Comparison of ENCODE assay signal across 1 cellular context in the genomic region with DNA sequence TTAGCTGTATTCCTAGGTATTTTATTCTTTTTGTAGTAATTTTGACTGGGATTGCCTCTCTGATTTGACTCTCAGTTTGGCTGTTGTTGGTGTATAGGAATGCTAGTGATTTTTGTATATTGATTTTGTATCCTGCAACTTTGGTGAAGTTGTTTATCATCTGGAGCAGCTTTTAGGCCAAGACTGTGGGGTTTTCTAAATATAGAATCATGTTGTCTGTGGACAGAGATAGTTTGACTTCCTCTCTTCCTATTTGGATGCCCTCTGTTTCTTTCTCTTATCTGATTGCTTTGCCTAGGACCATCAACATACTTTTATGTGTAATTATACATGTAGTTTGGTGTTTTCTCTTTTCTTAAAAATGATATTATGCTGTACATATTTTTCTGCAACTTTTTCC.
TF ChIP-seq lines count a peak whose summit lies in the region.

No MANE protein-coding gene starts in this region.

TF ChIP-seq in K562, 482 proteins besides CTCF, POLR2A, EP300 and RAD21 (continued from another document and continues in another):
- TF ChIP-seq, protein P1, sequence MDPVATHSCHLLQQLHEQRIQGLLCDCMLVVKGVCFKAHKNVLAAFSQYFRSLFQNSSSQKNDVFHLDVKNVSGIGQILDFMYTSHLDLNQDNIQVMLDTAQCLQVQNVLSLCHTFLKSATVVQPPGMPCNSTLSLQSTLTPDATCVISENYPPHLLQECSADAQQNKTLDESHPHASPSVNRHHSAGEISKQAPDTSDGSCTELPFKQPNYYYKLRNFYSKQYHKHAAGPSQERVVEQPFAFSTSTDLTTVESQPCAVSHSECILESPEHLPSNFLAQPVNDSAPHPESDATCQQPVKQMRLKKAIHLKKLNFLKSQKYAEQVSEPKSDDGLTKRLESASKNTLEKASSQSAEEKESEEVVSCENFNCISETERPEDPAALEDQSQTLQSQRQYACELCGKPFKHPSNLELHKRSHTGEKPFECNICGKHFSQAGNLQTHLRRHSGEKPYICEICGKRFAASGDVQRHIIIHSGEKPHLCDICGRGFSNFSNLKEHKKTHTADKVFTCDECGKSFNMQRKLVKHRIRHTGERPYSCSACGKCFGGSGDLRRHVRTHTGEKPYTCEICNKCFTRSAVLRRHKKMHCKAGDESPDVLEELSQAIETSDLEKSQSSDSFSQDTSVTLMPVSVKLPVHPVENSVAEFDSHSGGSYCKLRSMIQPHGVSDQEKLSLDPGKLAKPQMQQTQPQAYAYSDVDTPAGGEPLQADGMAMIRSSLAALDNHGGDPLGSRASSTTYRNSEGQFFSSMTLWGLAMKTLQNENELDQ (CRISPR knock-in tag; IDR thresholded peaks at IDR 0.05; ENCODE audit: borderline replicate concordance) = no peak
- TF ChIP-seq MCM5 (IDR thresholded peaks at IDR 0.05; ENCODE audit: low read depth) (no peak), RBFOX2 (IDR thresholded peaks at IDR 0.05; ENCODE audit: low read depth, low read length) (no peak), MAFK (IDR thresholded peaks at IDR 0.05; ENCODE audit: low read length) (no peak), ZNF133 (CRISPR knock-in tag; IDR thresholded peaks at IDR 0.05) (no peak), ZNF316 (IDR thresholded peaks at IDR 0.05) (no peak), LEF1 (IDR thresholded peaks at IDR 0.05) (peak; percentile 47; the same call in 1 of the 2 replicates), MEIS2 (IDR thresholded peaks at IDR 0.05; ENCODE audit: partially characterized antibody) (no peak), SRSF7 (optimal IDR thresholded peaks at IDR 0.05; ENCODE audit: low read depth, low read length) (no peak), ZBTB17 (CRISPR knock-in tag; IDR thresholded peaks at IDR 0.05) (no peak), FOXA3 (CRISPR knock-in tag; conservative IDR thresholded peaks at IDR 0.05 in 1 of 2, IDR thresholded peaks at IDR 0.05 in 1 of 2) (peak in 1 of 2 experiments; percentile 32; a peak in 1 of 4 replicates), ZNF551 (CRISPR knock-in tag; IDR thresholded peaks at IDR 0.05) (no peak), CBFB (CRISPR knock-in tag; IDR thresholded peaks at IDR 0.05) (no peak), ZNF589 (CRISPR knock-in tag; IDR thresholded peaks at IDR 0.05; ENCODE audit: low read depth) (no peak), ZNF41 (CRISPR knock-in tag; conservative IDR thresholded peaks at IDR 0.05) (no peak), POLR2B (IDR thresholded peaks at IDR 0.05; ENCODE audit: low read depth, partially characterized antibody) (no peak), GTF2E2 (tag; IDR thresholded peaks at IDR 0.05) (no peak), SLC30A9 (CRISPR knock-in tag; IDR thresholded peaks at IDR 0.05) (no peak), ZSCAN32 (CRISPR knock-in tag; IDR thresholded peaks at IDR 0.05) (no peak), ZBED1 (IDR thresholded peaks at IDR 0.05) (no peak), SMAD3 (CRISPR knock-in tag; conservative IDR thresholded peaks at IDR 0.05) (no peak), ETV6 (IDR thresholded peaks at IDR 0.05; ENCODE audit: borderline replicate concordance in 1 of 2, low read depth in 2 of 2, low read length in 1 of 2) (no peak), ETV6 (CRISPR knock-in tag; IDR thresholded peaks at IDR 0.05; ENCODE audit: borderline replicate concordance) (no peak), ZNF184 (CRISPR knock-in tag; IDR thresholded peaks at IDR 0.05) (no peak), PHF8 (IDR thresholded peaks at IDR 0.05; ENCODE audit: borderline replicate concordance, low read length) (no peak), TCF7 (IDR thresholded peaks at IDR 0.05; ENCODE audit: borderline replicate concordance) (no peak), DPF2 (IDR thresholded peaks at IDR 0.05) (peak; percentile 85), ZBTB8A (IDR thresholded peaks at IDR 0.05; ENCODE audit: partially characterized antibody) (no peak), EHMT2 (IDR thresholded peaks at IDR 0.05) (0 out of 2 replicates have a peak, but pooled peaks have one; percentile 44), SIN3B (IDR thresholded peaks at IDR 0.05; ENCODE audit: low read depth) (no peak), MTF1 (CRISPR knock-in tag; IDR thresholded peaks at IDR 0.05; ENCODE audit: borderline replicate concordance) (no peak), NFYB (IDR thresholded peaks at IDR 0.05; ENCODE audit: extremely low read depth, insufficient read length) (no peak), FOXP1 (CRISPR knock-in tag; IDR thresholded peaks at IDR 0.05) (no peak), ZNF24 (IDR thresholded peaks at IDR 0.05) (no peak), EZH2 (IDR thresholded peaks at IDR 0.05; ENCODE audit: borderline replicate concordance, low read depth, low read length) (no peak), JUNB (CRISPR knock-in tag; conservative IDR thresholded peaks at IDR 0.05) (no peak), NCOR1 (IDR thresholded peaks at IDR 0.05) (peak; percentile 85), SETDB1 (IDR thresholded peaks at IDR 0.05; ENCODE audit: low read length) (no peak)
- TF ChIP-seq, protein P2, sequence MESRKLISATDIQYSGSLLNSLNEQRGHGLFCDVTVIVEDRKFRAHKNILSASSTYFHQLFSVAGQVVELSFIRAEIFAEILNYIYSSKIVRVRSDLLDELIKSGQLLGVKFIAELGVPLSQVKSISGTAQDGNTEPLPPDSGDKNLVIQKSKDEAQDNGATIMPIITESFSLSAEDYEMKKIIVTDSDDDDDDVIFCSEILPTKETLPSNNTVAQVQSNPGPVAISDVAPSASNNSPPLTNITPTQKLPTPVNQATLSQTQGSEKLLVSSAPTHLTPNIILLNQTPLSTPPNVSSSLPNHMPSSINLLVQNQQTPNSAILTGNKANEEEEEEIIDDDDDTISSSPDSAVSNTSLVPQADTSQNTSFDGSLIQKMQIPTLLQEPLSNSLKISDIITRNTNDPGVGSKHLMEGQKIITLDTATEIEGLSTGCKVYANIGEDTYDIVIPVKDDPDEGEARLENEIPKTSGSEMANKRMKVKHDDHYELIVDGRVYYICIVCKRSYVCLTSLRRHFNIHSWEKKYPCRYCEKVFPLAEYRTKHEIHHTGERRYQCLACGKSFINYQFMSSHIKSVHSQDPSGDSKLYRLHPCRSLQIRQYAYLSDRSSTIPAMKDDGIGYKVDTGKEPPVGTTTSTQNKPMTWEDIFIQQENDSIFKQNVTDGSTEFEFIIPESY (CRISPR knock-in tag; IDR thresholded peaks at IDR 0.05) = no peak
- TF ChIP-seq, protein P3, sequence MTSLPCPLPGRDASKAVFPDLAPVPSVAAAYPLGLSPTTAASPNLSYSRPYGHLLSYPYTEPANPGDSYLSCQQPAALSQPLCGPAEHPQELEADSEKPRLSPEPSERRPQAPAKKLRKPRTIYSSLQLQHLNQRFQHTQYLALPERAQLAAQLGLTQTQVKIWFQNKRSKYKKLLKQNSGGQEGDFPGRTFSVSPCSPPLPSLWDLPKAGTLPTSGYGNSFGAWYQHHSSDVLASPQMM (CRISPR knock-in tag; IDR thresholded peaks at IDR 0.05) = no peak
- TF ChIP-seq, protein P4, sequence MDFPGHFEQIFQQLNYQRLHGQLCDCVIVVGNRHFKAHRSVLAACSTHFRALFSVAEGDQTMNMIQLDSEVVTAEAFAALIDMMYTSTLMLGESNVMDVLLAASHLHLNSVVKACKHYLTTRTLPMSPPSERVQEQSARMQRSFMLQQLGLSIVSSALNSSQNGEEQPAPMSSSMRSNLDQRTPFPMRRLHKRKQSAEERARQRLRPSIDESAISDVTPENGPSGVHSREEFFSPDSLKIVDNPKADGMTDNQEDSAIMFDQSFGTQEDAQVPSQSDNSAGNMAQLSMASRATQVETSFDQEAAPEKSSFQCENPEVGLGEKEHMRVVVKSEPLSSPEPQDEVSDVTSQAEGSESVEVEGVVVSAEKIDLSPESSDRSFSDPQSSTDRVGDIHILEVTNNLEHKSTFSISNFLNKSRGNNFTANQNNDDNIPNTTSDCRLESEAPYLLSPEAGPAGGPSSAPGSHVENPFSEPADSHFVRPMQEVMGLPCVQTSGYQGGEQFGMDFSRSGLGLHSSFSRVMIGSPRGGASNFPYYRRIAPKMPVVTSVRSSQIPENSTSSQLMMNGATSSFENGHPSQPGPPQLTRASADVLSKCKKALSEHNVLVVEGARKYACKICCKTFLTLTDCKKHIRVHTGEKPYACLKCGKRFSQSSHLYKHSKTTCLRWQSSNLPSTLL (IDR thresholded peaks at IDR 0.05) = no peak
- TF ChIP-seq, protein P5, sequence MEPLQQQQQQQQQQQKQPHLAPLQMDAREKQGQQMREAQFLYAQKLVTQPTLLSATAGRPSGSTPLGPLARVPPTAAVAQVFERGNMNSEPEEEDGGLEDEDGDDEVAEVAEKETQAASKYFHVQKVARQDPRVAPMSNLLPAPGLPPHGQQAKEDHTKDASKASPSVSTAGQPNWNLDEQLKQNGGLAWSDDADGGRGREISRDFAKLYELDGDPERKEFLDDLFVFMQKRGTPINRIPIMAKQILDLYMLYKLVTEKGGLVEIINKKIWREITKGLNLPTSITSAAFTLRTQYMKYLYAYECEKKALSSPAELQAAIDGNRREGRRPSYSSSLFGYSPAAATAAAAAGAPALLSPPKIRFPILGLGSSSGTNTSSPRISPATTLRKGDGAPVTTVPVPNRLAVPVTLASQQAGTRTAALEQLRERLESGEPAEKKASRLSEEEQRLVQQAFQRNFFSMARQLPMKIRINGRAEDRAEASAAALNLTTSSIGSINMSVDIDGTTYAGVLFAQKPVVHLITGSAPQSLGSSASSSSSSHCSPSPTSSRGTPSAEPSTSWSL (CRISPR knock-in tag; IDR thresholded peaks at IDR 0.05; ENCODE audit: borderline replicate concordance) = no peak
- TF ChIP-seq, protein P6, sequence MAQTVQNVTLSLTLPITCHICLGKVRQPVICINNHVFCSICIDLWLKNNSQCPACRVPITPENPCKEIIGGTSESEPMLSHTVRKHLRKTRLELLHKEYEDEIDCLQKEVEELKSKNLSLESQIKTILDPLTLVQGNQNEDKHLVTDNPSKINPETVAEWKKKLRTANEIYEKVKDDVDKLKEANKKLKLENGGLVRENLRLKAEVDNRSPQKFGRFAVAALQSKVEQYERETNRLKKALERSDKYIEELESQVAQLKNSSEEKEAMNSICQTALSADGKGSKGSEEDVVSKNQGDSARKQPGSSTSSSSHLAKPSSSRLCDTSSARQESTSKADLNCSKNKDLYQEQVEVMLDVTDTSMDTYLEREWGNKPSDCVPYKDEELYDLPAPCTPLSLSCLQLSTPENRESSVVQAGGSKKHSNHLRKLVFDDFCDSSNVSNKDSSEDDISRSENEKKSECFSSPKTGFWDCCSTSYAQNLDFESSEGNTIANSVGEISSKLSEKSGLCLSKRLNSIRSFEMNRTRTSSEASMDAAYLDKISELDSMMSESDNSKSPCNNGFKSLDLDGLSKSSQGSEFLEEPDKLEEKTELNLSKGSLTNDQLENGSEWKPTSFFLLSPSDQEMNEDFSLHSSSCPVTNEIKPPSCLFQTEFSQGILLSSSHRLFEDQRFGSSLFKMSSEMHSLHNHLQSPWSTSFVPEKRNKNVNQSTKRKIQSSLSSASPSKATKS (CRISPR knock-in tag; IDR thresholded peaks at IDR 0.05) = no peak
- TF ChIP-seq, protein P7, sequence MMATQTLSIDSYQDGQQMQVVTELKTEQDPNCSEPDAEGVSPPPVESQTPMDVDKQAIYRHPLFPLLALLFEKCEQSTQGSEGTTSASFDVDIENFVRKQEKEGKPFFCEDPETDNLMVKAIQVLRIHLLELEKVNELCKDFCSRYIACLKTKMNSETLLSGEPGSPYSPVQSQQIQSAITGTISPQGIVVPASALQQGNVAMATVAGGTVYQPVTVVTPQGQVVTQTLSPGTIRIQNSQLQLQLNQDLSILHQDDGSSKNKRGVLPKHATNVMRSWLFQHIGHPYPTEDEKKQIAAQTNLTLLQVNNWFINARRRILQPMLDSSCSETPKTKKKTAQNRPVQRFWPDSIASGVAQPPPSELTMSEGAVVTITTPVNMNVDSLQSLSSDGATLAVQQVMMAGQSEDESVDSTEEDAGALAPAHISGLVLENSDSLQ (IDR thresholded peaks at IDR 0.05) = 0 out of 2 replicates have a peak, but pooled peaks have one; percentile 19
- TF ChIP-seq, protein P8, sequence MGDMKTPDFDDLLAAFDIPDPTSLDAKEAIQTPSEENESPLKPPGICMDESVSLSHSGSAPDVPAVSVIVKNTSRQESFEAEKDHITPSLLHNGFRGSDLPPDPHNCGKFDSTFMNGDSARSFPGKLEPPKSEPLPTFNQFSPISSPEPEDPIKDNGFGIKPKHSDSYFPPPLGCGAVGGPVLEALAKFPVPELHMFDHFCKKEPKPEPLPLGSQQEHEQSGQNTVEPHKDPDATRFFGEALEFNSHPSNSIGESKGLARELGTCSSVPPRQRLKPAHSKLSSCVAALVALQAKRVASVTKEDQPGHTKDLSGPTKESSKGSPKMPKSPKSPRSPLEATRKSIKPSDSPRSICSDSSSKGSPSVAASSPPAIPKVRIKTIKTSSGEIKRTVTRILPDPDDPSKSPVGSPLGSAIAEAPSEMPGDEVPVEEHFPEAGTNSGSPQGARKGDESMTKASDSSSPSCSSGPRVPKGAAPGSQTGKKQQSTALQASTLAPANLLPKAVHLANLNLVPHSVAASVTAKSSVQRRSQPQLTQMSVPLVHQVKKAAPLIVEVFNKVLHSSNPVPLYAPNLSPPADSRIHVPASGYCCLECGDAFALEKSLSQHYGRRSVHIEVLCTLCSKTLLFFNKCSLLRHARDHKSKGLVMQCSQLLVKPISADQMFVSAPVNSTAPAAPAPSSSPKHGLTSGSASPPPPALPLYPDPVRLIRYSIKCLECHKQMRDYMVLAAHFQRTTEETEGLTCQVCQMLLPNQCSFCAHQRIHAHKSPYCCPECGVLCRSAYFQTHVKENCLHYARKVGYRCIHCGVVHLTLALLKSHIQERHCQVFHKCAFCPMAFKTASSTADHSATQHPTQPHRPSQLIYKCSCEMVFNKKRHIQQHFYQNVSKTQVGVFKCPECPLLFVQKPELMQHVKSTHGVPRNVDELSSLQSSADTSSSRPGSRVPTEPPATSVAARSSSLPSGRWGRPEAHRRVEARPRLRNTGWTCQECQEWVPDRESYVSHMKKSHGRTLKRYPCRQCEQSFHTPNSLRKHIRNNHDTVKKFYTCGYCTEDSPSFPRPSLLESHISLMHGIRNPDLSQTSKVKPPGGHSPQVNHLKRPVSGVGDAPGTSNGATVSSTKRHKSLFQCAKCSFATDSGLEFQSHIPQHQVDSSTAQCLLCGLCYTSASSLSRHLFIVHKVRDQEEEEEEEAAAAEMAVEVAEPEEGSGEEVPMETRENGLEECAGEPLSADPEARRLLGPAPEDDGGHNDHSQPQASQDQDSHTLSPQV (IDR thresholded peaks at IDR 0.05) = 0 out of 2 replicates have a peak, but pooled peaks have one; percentile 23
- TF ChIP-seq, protein P9, sequence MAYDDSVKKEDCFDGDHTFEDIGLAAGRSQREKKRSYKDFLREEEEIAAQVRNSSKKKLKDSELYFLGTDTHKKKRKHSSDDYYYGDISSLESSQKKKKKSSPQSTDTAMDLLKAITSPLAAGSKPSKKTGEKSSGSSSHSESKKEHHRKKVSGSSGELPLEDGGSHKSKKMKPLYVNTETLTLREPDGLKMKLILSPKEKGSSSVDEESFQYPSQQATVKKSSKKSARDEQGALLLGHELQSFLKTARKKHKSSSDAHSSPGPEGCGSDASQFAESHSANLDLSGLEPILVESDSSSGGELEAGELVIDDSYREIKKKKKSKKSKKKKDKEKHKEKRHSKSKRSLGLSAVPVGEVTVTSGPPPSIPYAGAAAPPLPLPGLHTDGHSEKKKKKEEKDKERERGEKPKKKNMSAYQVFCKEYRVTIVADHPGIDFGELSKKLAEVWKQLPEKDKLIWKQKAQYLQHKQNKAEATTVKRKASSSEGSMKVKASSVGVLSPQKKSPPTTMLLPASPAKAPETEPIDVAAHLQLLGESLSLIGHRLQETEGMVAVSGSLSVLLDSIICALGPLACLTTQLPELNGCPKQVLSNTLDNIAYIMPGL (CRISPR knock-in tag; IDR thresholded peaks at IDR 0.05) = no peak
